ENCODE assay signal across 12 cellular contexts in the genomic region with DNA sequence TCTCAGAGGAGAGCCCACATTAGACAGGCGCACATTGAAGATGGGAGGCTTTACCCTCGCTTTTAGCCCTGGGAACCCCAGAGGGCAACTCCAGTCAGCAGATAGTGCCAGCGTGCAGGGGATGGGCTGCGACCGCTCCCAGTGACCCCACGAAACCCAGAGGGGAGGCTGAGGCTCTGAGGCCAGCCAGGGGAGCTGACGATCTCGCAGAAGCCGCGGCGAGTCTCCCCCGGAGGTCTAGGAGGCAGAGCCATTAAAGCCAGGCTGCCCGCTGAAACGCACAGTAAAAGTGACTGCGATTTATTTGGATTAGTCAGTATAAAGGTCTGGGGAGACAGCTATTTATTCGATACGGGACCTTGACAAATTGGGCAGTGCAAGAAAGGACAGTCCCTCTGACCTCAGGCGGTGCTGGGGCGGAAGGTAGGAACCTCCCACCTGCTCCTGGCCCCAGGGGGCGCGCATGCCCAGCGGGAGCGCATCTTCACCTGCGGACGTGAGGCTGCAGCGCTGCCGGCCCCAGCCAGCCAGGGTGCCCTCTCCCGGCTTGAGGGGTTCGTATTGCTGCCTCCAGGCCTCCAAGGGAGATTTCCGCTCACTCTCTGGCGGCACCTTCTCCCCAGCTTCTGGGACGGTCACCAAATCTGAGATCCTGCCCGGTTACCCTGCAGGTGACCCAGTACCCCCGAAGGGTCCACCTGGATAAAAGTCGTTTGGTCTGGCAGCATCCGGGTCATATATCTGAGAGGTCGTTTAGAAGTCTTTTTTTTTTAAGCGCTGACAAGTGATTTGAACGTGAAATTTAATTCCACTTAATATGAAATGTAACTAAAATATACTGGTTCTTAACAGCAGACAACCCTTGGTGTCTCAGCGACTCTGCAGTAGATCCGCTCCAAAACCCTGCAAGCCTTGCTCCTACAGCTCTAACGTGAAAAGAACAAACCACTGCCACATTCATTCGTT.
DNase-seq lines count a peak whose midpoint lies in the region; ATAC-seq and TF ChIP-seq lines count a peak whose summit lies in the region.
"Had no signal": no experiment of that assay in that cellular context is flagged by ENCODE, and none has a peak within 500 bp of the region (broad histone marks: within the 10 kb centered on the region; RNA-seq: fewer than 3 reads in every experiment).

No MANE protein-coding gene starts in this region.

- DNase-seq in GM12865 (ENCODE audit: low read depth) (peak; percentile 6), NCI-H748 (lab: John Stamatoyannopoulos, UW; ENCODE audit: unreplicated experiment) (peak; percentile 43), glomerular visceral epithelial cell (ENCODE audit: extremely low spot score) (peak; percentile 49), retinal pigment epithelial cell (ENCODE audit: low read depth) (no peak), T1000 (lab: John Stamatoyannopoulos, UW) (no peak), GM19238 (ENCODE audit: insufficient read length, low spot score) (no peak)
- DNase-seq: activated naive CD4-positive, alpha-beta T cell; HCEC 1CT; Karpas-422 had no signal

- H3K4me3 ChIP-seq in GM12865 (ENCODE audit: low read depth, low read length) (no peak overlapping the region), retinal pigment epithelial cell (ENCODE audit: low read length) (peak overlapping the region; percentile 54)
- H3K4me3 ChIP-seq: skin epidermis, thoracic aorta had no signal

- TF ChIP-seq CTCF in GM12865 (IDR thresholded peaks at IDR 0.05; ENCODE audit: insufficient read depth, low read depth, low read length, missing control alignments) (no peak), retinal pigment epithelial cell (conservative IDR thresholded peaks at IDR 0.05; ENCODE audit: low read depth, low read length) (peak; percentile 38)

- ATAC-seq in HG03432 (IDR thresholded peaks at IDR 0.05; ENCODE audit: unreplicated experiment) = no peak

Comparison
In these comparisons a context has a peak if more than half of its experiments do, and no peak if none do; other contexts are left out.
1. DNase-seq: peak in GM12865 (single experiment), NCI-H748 (single experiment) and glomerular visceral epithelial cell (single experiment); none in retinal pigment epithelial cell (single experiment), T1000 (single experiment) and GM19238 (single experiment).